In the genomic region with DNA sequence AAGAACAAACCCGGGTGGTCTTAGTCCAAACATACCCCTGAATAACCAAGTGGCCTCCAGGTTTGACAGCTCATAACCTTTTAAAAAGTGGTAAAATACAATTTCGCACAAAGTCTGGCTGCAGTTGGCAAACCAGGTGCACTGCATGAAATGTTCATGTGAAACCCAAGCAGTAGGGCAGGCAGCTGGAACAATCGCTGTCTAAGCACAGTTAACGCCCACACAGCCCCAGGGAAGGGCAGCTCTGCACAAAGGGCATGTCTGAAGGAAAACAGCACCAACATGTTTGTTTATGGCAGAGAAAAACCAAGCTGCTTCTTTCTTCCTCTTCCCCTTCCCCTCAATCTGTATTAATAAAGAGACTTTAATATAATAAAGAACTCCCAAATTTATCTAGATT, we compare ENCODE assay signal across 20 cellular contexts. TPM values are rescaled to one million over a fixed set of nuclear protein-coding genes. Genes with fewer than 3 reads are reported as not detected.
DNase-seq lines count a peak whose midpoint lies in the region; ATAC-seq, FAIRE-seq and TF ChIP-seq lines count a peak whose summit lies in the region.
"Had no signal": no experiment of that assay in that cellular context is flagged by ENCODE, and none has a peak within 500 bp of the region (broad histone marks: within the 10 kb centered on the region; RNA-seq: fewer than 3 reads in every experiment).

No MANE protein-coding gene starts in this region.

- H3K27ac ChIP-seq in RWPE2 (ENCODE audit: poor library complexity, severe bottlenecking) (no peak overlapping the region), upper lobe of right lung (no peak overlapping the region)
- H3K27ac ChIP-seq: cardiac muscle cell had no signal

- no peak overlapping the region for H3K4me3 Mint-ChIP-seq in nephron
- H3K4me3 Mint-ChIP-seq: activated naive CD8-positive, alpha-beta T cell; CD14-positive monocyte; T-helper 2 cell treated with Interferon-gamma antibody and Interleukin-4, amounts not matched to agents 5 μg/mL and 100 μg/mL, for 36 hours had no signal

- DNase-seq in NCI-H1417 (lab: John Stamatoyannopoulos, UW) (peak; percentile 41 to 76 (median 48)), NCI-H1417 treated with DMSO at 0.1 percent for 48 hours (lab: John Stamatoyannopoulos, UW) (no peak), RWPE2 (ENCODE audit: low spot score) (peak; percentile 4), upper lobe of right lung (peak; percentile 66), GM19239 (ENCODE audit: insufficient read length, low spot score) (no peak), Ammon's horn (ENCODE audit: low spot score) (no peak), Right ventricle myocardium superior (no peak)
- DNase-seq: activated CD4-positive, CD25-positive, alpha-beta regulatory T cell treated with anti-CD3 and anti-CD28 coated beads, Interleukin-2, amount 50 U/mL, for 72 hours; mesenchymal stem cell; NCI-H187; SHP77 treated with DMSO at 0.1 percent for 48 hours; stimulated activated naive CD4-positive, alpha-beta T cell treated with Interleukin-2 at 50 U/mL for 16 hours had no signal

- H3K9me3 ChIP-seq in RWPE2 (ENCODE audit: severe bottlenecking), result no peaks in the 10 kb centered on the region
- no peaks in the 10 kb centered on the region for H3K9me3 ChIP-seq in upper lobe of right lung

- no peaks in the 10 kb centered on the region for H3K27me3 ChIP-seq in RWPE2 (ENCODE audit: insufficient read depth, poor library complexity, severe bottlenecking)
- H3K27me3 ChIP-seq in upper lobe of right lung, result no peaks in the 10 kb centered on the region
- H3K27me3 ChIP-seq: cardiac muscle cell had no signal

- peaks cover 31% of the 10 kb centered on the region for H3K36me3 ChIP-seq in RWPE2 (ENCODE audit: low read depth)
- H3K36me3 ChIP-seq in upper lobe of right lung, result peaks cover 12% of the 10 kb centered on the region
- H3K36me3 ChIP-seq: cardiac muscle cell had no signal

- ATAC-seq in RWPE2 (ENCODE audit: low read depth) (no peak), upper lobe of right lung (peak; percentile 72), Right ventricle myocardium superior (ENCODE audit: poor library complexity) (no peak)
- ATAC-seq: GM12878, K562 had no signal

- H3K27me3 Mint-ChIP-seq in nephron (ENCODE audit: low read depth), result no peaks in the 10 kb centered on the region
- H3K27me3 Mint-ChIP-seq: activated naive CD8-positive, alpha-beta T cell had no signal

- peaks cover 67% of the 10 kb centered on the region for H3K36me3 Mint-ChIP-seq in nephron (ENCODE audit: low read depth)

- intact Hi-C loops in upper lobe of right lung (cut with DNase I), result no loop called here
- intact Hi-C loops in Right ventricle myocardium superior (cut with DNase I), result no loop called here

- no peak overlapping the region for H3K4me3 ChIP-seq in RWPE2 (ENCODE audit: severe bottlenecking)
- no peak overlapping the region for H3K4me3 ChIP-seq in upper lobe of right lung
- H3K4me3 ChIP-seq: cardiac muscle cell, GM12878, K562, skin epidermis had no signal

- H3K4me1 Mint-ChIP-seq in nephron, result peaks cover 52% of the 10 kb centered on the region
- H3K4me1 Mint-ChIP-seq: CD14-positive monocyte had no signal

- no peak for FAIRE-seq in GM19239 (lab: Jason Lieb, UNC)
- FAIRE-seq: GM12878, K562 had no signal

- TF ChIP-seq CTCF in RWPE2 (IDR thresholded peaks at IDR 0.05; ENCODE audit: poor library complexity, severe bottlenecking) (no peak), nephron (IDR thresholded peaks at IDR 0.05; ENCODE audit: unreplicated experiment in 3 of 3) (no peak), upper lobe of right lung (IDR thresholded peaks at IDR 0.05) (no peak)

- H3K9me3 Mint-ChIP-seq in nephron, result no peaks in the 10 kb centered on the region
- H3K9me3 Mint-ChIP-seq: T-helper 2 cell treated with Interferon-gamma antibody and Interleukin-4, amounts not matched to agents 5 μg/mL and 100 μg/mL, for 36 hours had no signal

- peak overlapping the region; percentile 42 to 91 (median 62) for H3K27ac Mint-ChIP-seq in nephron
- H3K27ac Mint-ChIP-seq: activated naive CD8-positive, alpha-beta T cell; CD14-positive monocyte; T-helper 2 cell treated with Interferon-gamma antibody and Interleukin-4, amounts not matched to agents 5 μg/mL and 100 μg/mL, for 36 hours had no signal

- H3K4me1 ChIP-seq in RWPE2 (ENCODE audit: insufficient read depth, poor library complexity, severe bottlenecking) (no peaks in the 10 kb centered on the region), upper lobe of right lung (no peaks in the 10 kb centered on the region)

RNA-seq across cellular contexts. Expression of gene KIAA1614, which starts 49.5 kb away (rescaled TPM):
- 5.5 TPM for total RNA-seq in upper lobe of right lung
- total RNA-seq in Right ventricle myocardium superior, result 7.1 TPM

Comparison
In these comparisons a context has a peak if more than half of its experiments do, and no peak if none do; other contexts are left out.
1. DNase-seq: peak in NCI-H1417 (3 of 3), RWPE2 (single experiment) and upper lobe of right lung (single experiment); none in NCI-H1417 treated with DMSO at 0.1 percent for 48 hours (single experiment), GM19239 (single experiment), Ammon's horn (single experiment) and Right ventricle myocardium superior (single experiment).